Comparison of ENCODE assay signal across 1 cellular context in the genomic region with DNA sequence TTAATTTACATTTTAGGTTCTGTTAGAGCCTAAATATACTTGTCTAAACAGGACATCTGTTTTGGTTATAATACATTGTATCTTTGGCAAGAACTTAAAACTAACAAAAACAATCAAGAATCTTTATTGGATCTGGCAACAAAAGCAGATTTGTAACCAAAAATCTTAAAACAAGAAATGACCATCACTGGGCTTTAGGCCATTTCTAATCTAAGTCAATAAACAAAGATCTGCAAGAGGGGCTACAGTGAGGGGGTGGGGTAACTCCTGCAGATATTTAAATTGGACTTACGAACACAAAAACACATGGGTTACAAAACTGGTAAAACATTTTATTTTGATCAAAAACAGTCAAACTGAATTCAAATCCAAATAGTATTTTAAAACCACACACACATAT.
TF ChIP-seq lines count a peak whose summit lies in the region.

No MANE protein-coding gene starts in this region.

TF ChIP-seq in IMR-90, 13 proteins besides CTCF, POLR2A, EP300 and RAD21:
- TF ChIP-seq, protein P1, sequence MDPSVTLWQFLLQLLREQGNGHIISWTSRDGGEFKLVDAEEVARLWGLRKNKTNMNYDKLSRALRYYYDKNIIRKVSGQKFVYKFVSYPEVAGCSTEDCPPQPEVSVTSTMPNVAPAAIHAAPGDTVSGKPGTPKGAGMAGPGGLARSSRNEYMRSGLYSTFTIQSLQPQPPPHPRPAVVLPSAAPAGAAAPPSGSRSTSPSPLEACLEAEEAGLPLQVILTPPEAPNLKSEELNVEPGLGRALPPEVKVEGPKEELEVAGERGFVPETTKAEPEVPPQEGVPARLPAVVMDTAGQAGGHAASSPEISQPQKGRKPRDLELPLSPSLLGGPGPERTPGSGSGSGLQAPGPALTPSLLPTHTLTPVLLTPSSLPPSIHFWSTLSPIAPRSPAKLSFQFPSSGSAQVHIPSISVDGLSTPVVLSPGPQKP (IDR thresholded peaks at IDR 0.05; ENCODE audit: borderline replicate concordance, low read depth, low read length): no peak
- TF ChIP-seq RCOR1 (IDR thresholded peaks at IDR 0.05; ENCODE audit: insufficient replicate concordance, low read length): no peak
- no peak for TF ChIP-seq SMC3 (IDR thresholded peaks at IDR 0.05; ENCODE audit: low read depth, low read length)
- no peak for TF ChIP-seq FOS (IDR thresholded peaks at IDR 0.05; ENCODE audit: low read depth, low read length)
- no peak for TF ChIP-seq RFX5 (IDR thresholded peaks at IDR 0.05; ENCODE audit: low read depth, low read length)
